In genomic region chr9:131585375-131585774, GRCh38 we compare ENCODE assay signal across 11 cellular contexts.
A peak's percentile ranks its signal among the peaks of the same experiment; 100 is the strongest.
DNase-seq lines count a peak whose midpoint lies in the region; ATAC-seq and FAIRE-seq lines count a peak whose summit lies in the region.
"Had no signal": no experiment of that assay in that cellular context is flagged by ENCODE, and none has a peak within 500 bp of the region (broad histone marks: within the 10 kb centered on the region; RNA-seq: fewer than 3 reads in every experiment).

No MANE protein-coding gene starts in this region.

- H3K27me3 Mint-ChIP-seq in activated naive CD8-positive, alpha-beta T cell treated with anti-CD3 and anti-CD28 coated beads, Interleukin-2, amount 50 U/mL, for 24 hours = no peaks in the 10 kb centered on the region

- peak; percentile 75 for FAIRE-seq in GM18507 (lab: Jason Lieb, UNC)

- H3K9me3 Mint-ChIP-seq in activated naive CD8-positive, alpha-beta T cell treated with anti-CD3 and anti-CD28 coated beads, Interleukin-2, amount 50 U/mL, for 24 hours = no peaks in the 10 kb centered on the region

- peaks cover 18% of the 10 kb centered on the region for H3K36me3 Mint-ChIP-seq in activated naive CD8-positive, alpha-beta T cell treated with anti-CD3 and anti-CD28 coated beads, Interleukin-2, amount 50 U/mL, for 24 hours (ENCODE audit: low read depth)

- H3K27ac Mint-ChIP-seq in activated naive CD8-positive, alpha-beta T cell treated with anti-CD3 and anti-CD28 coated beads, Interleukin-2, amount 50 U/mL, for 24 hours = peak overlapping the region; percentile 74

- DNase-seq in GM18507 (ENCODE audit: extremely low spot score, insufficient read length, low read depth) (no peak), SKM-1 treated with dmso at 0.1 percent for 144 hours (lab: John Stamatoyannopoulos, UW; ENCODE audit: unreplicated experiment) (peak; percentile 90)
- DNase-seq in activated naive CD8-positive, alpha-beta T cell treated with anti-CD3 and anti-CD28 coated beads, Interleukin-2, amount 50 U/mL, for 24 hours = peak; percentile 36
- DNase-seq in stimulated activated CD4-positive, alpha-beta T cell treated with anti-CD3 and anti-CD28 coated beads, TNF-alpha, amount 100 ng/mL, for 1 hour (ENCODE audit: low read depth in 3 of 3, low spot score in 1 of 3) = peak in 2 of 3 donors; percentile 20 to 30
- DNase-seq: NCI-H69, occipital lobe, tibial artery had no signal

- no peak overlapping the region for H3K4me3 Mint-ChIP-seq in activated naive CD8-positive, alpha-beta T cell treated with anti-CD3 and anti-CD28 coated beads, Interleukin-2, amount 50 U/mL, for 24 hours

- peak; percentile 61 for ATAC-seq in activated naive CD8-positive, alpha-beta T cell treated with anti-CD3 and anti-CD28 coated beads, Interleukin-2, amount 50 U/mL, for 24 hours
- ATAC-seq in GM18519 (IDR thresholded peaks at IDR 0.05; ENCODE audit: low FRiP score, unreplicated experiment) (no peak), HG02981 (IDR thresholded peaks at IDR 0.05; ENCODE audit: unreplicated experiment) (no peak), HG03469 (IDR thresholded peaks at IDR 0.05; ENCODE audit: unreplicated experiment) (no peak), GM21526 (IDR thresholded peaks at IDR 0.05; ENCODE audit: low FRiP score, unreplicated experiment) (no peak)

- peaks cover 27% of the 10 kb centered on the region for H3K4me1 Mint-ChIP-seq in activated naive CD8-positive, alpha-beta T cell treated with anti-CD3 and anti-CD28 coated beads, Interleukin-2, amount 50 U/mL, for 24 hours
